ENCODE assay signal across 19 cellular contexts in genomic region chr12:32196250-32197198, GRCh38.
"Had no signal": no experiment of that assay in that cellular context is flagged by ENCODE, and none has a peak within 500 bp of the region (broad histone marks: within the 10 kb centered on the region; RNA-seq: fewer than 3 reads in every experiment).

No MANE protein-coding gene starts in this region.

- H3K9ac ChIP-seq: neural progenitor cell had no signal

- H3K4me1 ChIP-seq: left ventricle myocardium inferior, neural progenitor cell, right lobe of liver, spleen, thyroid gland had no signal

- H3K27me3 ChIP-seq: foreskin keratinocyte, neural progenitor cell, ovary, right lobe of liver, spleen, thyroid gland had no signal

- H3K4me3 Mint-ChIP-seq: activated CD4-positive, alpha-beta T cell treated with anti-CD3 and anti-CD28 coated beads, Interleukin-2, amount 10 ng/mL, durations not matched to agents 24 days and 14 days; activated naive CD8-positive, alpha-beta T cell treated with anti-CD3 and anti-CD28 coated beads, Interleukin-2, amount 10 ng/mL, durations not matched to agents 7 days and 5 days; naive B cell; neural progenitor cell; T-helper 17 cell had no signal

- H3K36me3 ChIP-seq: left ventricle myocardium inferior, ovary, right lobe of liver, spleen, thyroid gland, WERI-Rb-1 had no signal

- H3K27me3 Mint-ChIP-seq: activated CD4-positive, alpha-beta T cell treated with anti-CD3 and anti-CD28 coated beads, Interleukin-2, amount 10 ng/mL, durations not matched to agents 24 days and 14 days; activated naive CD8-positive, alpha-beta T cell treated with anti-CD3 and anti-CD28 coated beads, Interleukin-2, amount 10 ng/mL, durations not matched to agents 7 days and 5 days; naive B cell; T-helper 17 cell had no signal

- H3K4me2 ChIP-seq: neural progenitor cell had no signal

- H2AFZ ChIP-seq: neural progenitor cell had no signal

- H3K9me3 ChIP-seq: ovary, right lobe of liver, thyroid gland had no signal

- H3K4me1 Mint-ChIP-seq: neural progenitor cell had no signal

- ATAC-seq: right lobe of liver, T-helper 17 cell had no signal

- H3K27ac Mint-ChIP-seq: activated CD4-positive, alpha-beta T cell treated with anti-CD3 and anti-CD28 coated beads, Interleukin-2, amount 10 ng/mL, durations not matched to agents 24 days and 14 days; activated naive CD8-positive, alpha-beta T cell treated with anti-CD3 and anti-CD28 coated beads, Interleukin-2, amount 10 ng/mL, durations not matched to agents 7 days and 5 days; neural progenitor cell; T-helper 17 cell had no signal

- DNase-seq: activated CD4-positive, alpha-beta T cell treated with anti-CD3 and anti-CD28 coated beads, Interleukin-2, amount 10 ng/mL, durations not matched to agents 24 days and 14 days; activated CD8-positive, alpha-beta memory T cell treated with anti-CD3 and anti-CD28 coated beads for 24 hours; activated gamma-delta T cell treated with Interleukin-2 at 50 U/mL for 16 hours; activated naive CD8-positive, alpha-beta T cell treated with anti-CD3 and anti-CD28 coated beads, Interleukin-2, amount 10 ng/mL, durations not matched to agents 7 days and 5 days; anterior cingulate cortex; cortex of kidney; effector CD4-positive, alpha-beta T cell; foreskin keratinocyte; glutamatergic neuron; hypothalamus; left ventricle myocardium inferior; naive B cell; ovary; right lobe of liver; spleen; T-helper 17 cell; thyroid gland; WERI-Rb-1 had no signal

- H3K27ac ChIP-seq: foreskin keratinocyte, left ventricle myocardium inferior, neural progenitor cell, ovary, right lobe of liver, spleen, thyroid gland, WERI-Rb-1 had no signal

- H3K4me3 ChIP-seq: left ventricle myocardium inferior, neural progenitor cell, ovary, right lobe of liver, spleen, thyroid gland had no signal
